ENCODE assay signal across 9 cellular contexts in genomic region chr14:68762944-68763831, GRCh38. TPM values are rescaled to one million over a fixed set of nuclear protein-coding genes. Genes with fewer than 3 reads are reported as not detected.
A peak's percentile ranks its signal among the peaks of the same experiment; 100 is the strongest.
DNase-seq lines count a peak whose midpoint lies in the region; ATAC-seq and TF ChIP-seq lines count a peak whose summit lies in the region.
"Had no signal": no experiment of that assay in that cellular context is flagged by ENCODE, and none has a peak within 500 bp of the region (broad histone marks: within the 10 kb centered on the region; RNA-seq: fewer than 3 reads in every experiment).

No MANE protein-coding gene starts in this region.

- no peaks in the 10 kb centered on the region for H3K36me3 ChIP-seq in HCT116 (ENCODE audit: control insufficient read depth in 1 of 2, insufficient read depth in 2 of 2, low read length in 2 of 2)
- H3K36me3 ChIP-seq in WERI-Rb-1 = no peaks in the 10 kb centered on the region
- no peaks in the 10 kb centered on the region for H3K36me3 ChIP-seq in spleen

- no peaks in the 10 kb centered on the region for H3K9me3 ChIP-seq in HCT116 (ENCODE audit: control insufficient read depth in 1 of 2, insufficient read depth in 1 of 2, low read depth in 1 of 2, low read length in 2 of 2)
- no peaks in the 10 kb centered on the region for H3K9me3 ChIP-seq in WERI-Rb-1 (ENCODE audit: severe bottlenecking)
- no peaks in the 10 kb centered on the region for H3K9me3 ChIP-seq in spleen

- H3K4me3 ChIP-seq in HCT116 (replicated peaks in 1 of 2; ENCODE audit: low read depth in 1 of 2, low read length in 2 of 2) = no peak overlapping the region
- no peak overlapping the region for H3K4me3 ChIP-seq in WERI-Rb-1 (ENCODE audit: low read depth, low read length)
- H3K4me3 ChIP-seq in spleen = no peak overlapping the region

- no peaks in the 10 kb centered on the region for H3K79me2 ChIP-seq in HCT116 (ENCODE audit: insufficient read depth, low read length)

- H4K20me1 ChIP-seq in HCT116 (ENCODE audit: insufficient read depth) = no peaks in the 10 kb centered on the region

- TF ChIP-seq CTCF in HCT116 (IDR thresholded peaks at IDR 0.05 in 2 of 3, conservative IDR thresholded peaks at IDR 0.05 in 1 of 3; ENCODE audit: borderline replicate concordance in 1 of 3, insufficient read depth in 1 of 3, low read depth in 2 of 3, low read length in 2 of 3) = no peak
- 0 out of 2 replicates have a peak, but pooled peaks have one; percentile 5 for TF ChIP-seq CTCF in WERI-Rb-1 (IDR thresholded peaks at IDR 0.05; ENCODE audit: low read depth, low read length)
- TF ChIP-seq CTCF in spleen (IDR thresholded peaks at IDR 0.05 in 8 of 11, conservative IDR thresholded peaks at IDR 0.05 in 3 of 11) = peak in 3 of 11 experiments; percentile 21 to 36 (median 23)

- TF ChIP-seq RAD21 in HCT116 (IDR thresholded peaks at IDR 0.05; ENCODE audit: low read depth) = no peak

- WGBS in spleen, 5 donors = 40 to 58% (median 57%) methylated on average over 10 to 11 of the region's 11 CpGs

- intact Hi-C loops in HCT116 (cut with micrococcal nuclease) (no loop called here), spleen (cut with DNase I; ENCODE audit: low total_unique reads) (no loop called here)

- peak overlapping the region; percentile 1; the same call in 1 of the 2 replicates for H3K4me2 ChIP-seq in HCT116 (ENCODE audit: low read length)

- no peak overlapping the region for H2AFZ ChIP-seq in HCT116 (ENCODE audit: low read depth, low read length, poor library complexity, severe bottlenecking)

- RAD21 ChIA-PET in HCT116 (lab: Charles Lee; ENCODE audit: low non-redundant PET in 1 of 2, low total read pairs in 2 of 2, uncharacterized antibody in 2 of 2, unreplicated experiment in 2 of 2) = interaction anchor here (0.6 to 0.9 kb wide), 2 partner anchors 34 to 228 kb away, joined by 4 to 7 read pairs; no protein-coding TSS in a partner anchor

- DNase-seq in HCT116 (ENCODE audit: low read depth, low spot score) (no peak), WERI-Rb-1 (peak; percentile 77), iPS-NIHi7 (ENCODE audit: extremely low spot score) (peak; percentile 97), spleen (peak; percentile 83), AML-193 (lab: John Stamatoyannopoulos, UW) (no peak), occipital lobe (lab: John Stamatoyannopoulos, UW) (no peak), midbrain (lab: John Stamatoyannopoulos, UW) (no peak)
- DNase-seq in activated T-cell treated with anti-CD3 and anti-CD28 coated beads, Interleukin-2, amount 50 U/mL, for 1 hour = no peak

- no peaks in the 10 kb centered on the region for H3K9me2 ChIP-seq in HCT116 (ENCODE audit: insufficient read depth)

- POLR2A ChIA-PET in HCT116 (lab: Charles Lee) = interaction anchor here (0.7 to 1.2 kb wide), 2 partner anchors 30 to 78 kb away, joined by 3 to 5 read pairs; partner anchors contain the start of gene ZFP36L1

- peak; percentile 74 for ATAC-seq in HCT116
- ATAC-seq: activated naive CD4-positive, alpha-beta T cell treated with anti-CD3 and anti-CD28 coated beads, Interleukin-2, amount 50 U/mL, for 72 hours had no signal

- no TSS peak for BruUV-seq in HCT116 (replicated peaks; lab: Mats Ljungman, UMichigan)

- H3K4me1 ChIP-seq in HCT116 (ENCODE audit: control insufficient read depth in 1 of 2, insufficient read depth in 2 of 2, low read length in 2 of 2) = peaks cover 5 to 14% of the 10 kb centered on the region in 2 experiments; a peak in 2 of 4 replicates
- H3K4me1 ChIP-seq in spleen = peaks cover 8 to 77% (median 31%) of the 10 kb centered on the region in 6 donors

- H3K9ac ChIP-seq in HCT116 (ENCODE audit: low read length) = no peak overlapping the region

- H3K27me3 ChIP-seq in HCT116 (ENCODE audit: insufficient read depth, low read length) (no peaks in the 10 kb centered on the region), WERI-Rb-1 (ENCODE audit: insufficient read depth, low read depth, severe bottlenecking) (no peaks in the 10 kb centered on the region), spleen (replicated peaks in 1 of 7) (no peaks in the 10 kb centered on the region)

- no peak for TF ChIP-seq POLR2A in HCT116 (IDR thresholded peaks at IDR 0.05; ENCODE audit: borderline replicate concordance, extremely low read depth, insufficient read depth, insufficient read length)
- no peak for TF ChIP-seq POLR2A in spleen (IDR thresholded peaks at IDR 0.05)

- no peak overlapping the region for H3K27ac ChIP-seq in HCT116 (ENCODE audit: low read depth, low read length)
- H3K27ac ChIP-seq in WERI-Rb-1 = peak overlapping the region; percentile 57
- H3K27ac ChIP-seq in spleen = peak overlapping the region; percentile 27 to 75 (median 63)

- CTCF ChIA-PET in HCT116 (lab: Charles Lee) = interaction anchor here (1.0 kb wide), 1 partner anchor 514 kb away, joined by 5 read pairs; no protein-coding TSS in a partner anchor

TF ChIP-seq in HCT116, 20 proteins besides CTCF, POLR2A, EP300 and RAD21:
- TF ChIP-seq ZNF274 (IDR thresholded peaks at IDR 0.05; ENCODE audit: low read depth, low read length) (no peak), TCF7L2 (IDR thresholded peaks at IDR 0.05; ENCODE audit: borderline replicate concordance, extremely low read depth, insufficient read depth, insufficient read length) (peak; percentile 10), MAX (IDR thresholded peaks at IDR 0.05) (no peak)

RNA-seq across cellular contexts. Expression of gene ZFP36L1, which starts 29.7 kb away (rescaled TPM):
- 304 TPM for total RNA-seq in HCT116 (2021; ENCODE audit: unreplicated experiment)
- polyA plus RNA-seq in HCT116 (2012) = 177 and 302 TPM in 2 replicates
- 100 to 1,000 TPM; 274 to 443 (median 324) TPM for total RNA-seq in spleen
- polyA plus RNA-seq in spleen = 100 to 1,000 TPM in 1 of 3 donors, 10 to 100 TPM in 2; 65.7 to 106 (median 92.4) TPM
- total RNA-seq in occipital lobe = 7.3 TPM

Comparison
In these comparisons a context has a peak if more than half of its experiments do, and no peak if none do; other contexts are left out.
1. DNase-seq: peak in WERI-Rb-1 (single experiment), iPS-NIHi7 (single experiment) and spleen (single experiment); none in HCT116 (single experiment), activated T-cell treated with anti-CD3 and anti-CD28 coated beads, Interleukin-2, amount 50 U/mL, for 1 hour (single experiment), AML-193 (0 of 2), occipital lobe (single experiment) and midbrain (single experiment).
2. RNA of gene ZFP36L1, which starts 29.7 kb away (total RNA-seq): 274 to 443 TPM in spleen and 304 TPM in HCT116 (single experiment); 7.3 TPM in occipital lobe (single experiment); every median in the first group is over 10 times any median in the second.